ENCODE assay signal across 1 cellular context in the genomic region with DNA sequence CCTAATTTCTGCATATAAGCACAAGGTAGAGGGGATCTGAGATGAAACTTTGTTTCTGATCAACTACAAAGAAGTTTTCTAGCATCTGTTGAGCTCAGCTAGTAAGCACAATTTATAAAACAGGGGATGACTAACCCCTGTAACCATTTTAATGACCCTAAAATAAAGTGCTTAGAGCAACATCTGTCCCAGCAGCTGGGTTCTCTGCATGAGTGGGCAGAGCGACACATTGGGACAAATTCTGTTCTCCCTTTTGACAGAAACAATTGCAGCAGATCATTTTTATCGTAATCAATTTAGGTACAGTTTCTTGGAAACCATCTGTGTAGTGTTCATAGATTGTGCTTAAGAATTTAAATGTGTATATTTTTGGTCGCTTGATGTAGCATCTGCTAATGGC.
TF ChIP-seq lines count a peak whose summit lies in the region.

No MANE protein-coding gene starts in this region.

TF ChIP-seq in GM12878, 131 proteins besides CTCF, POLR2A, EP300 and RAD21 (continued from another document):
- TF ChIP-seq SP1 (IDR thresholded peaks at IDR 0.05; ENCODE audit: low read depth, low read length) (no peak), CHD2 (IDR thresholded peaks at IDR 0.05; ENCODE audit: borderline replicate concordance, low read depth, low read length) (no peak), POU2F2 (IDR thresholded peaks at IDR 0.05; ENCODE audit: borderline replicate concordance, low read depth, low read length) (no peak), RBBP5 (conservative IDR thresholded peaks at IDR 0.05) (no peak), MTA3 (IDR thresholded peaks at IDR 0.05; ENCODE audit: borderline replicate concordance, low read length) (no peak), NR2C2 (IDR thresholded peaks at IDR 0.05; ENCODE audit: borderline replicate concordance, control insufficient read depth, insufficient read length, low read depth) (no peak)
- TF ChIP-seq, protein P1, sequence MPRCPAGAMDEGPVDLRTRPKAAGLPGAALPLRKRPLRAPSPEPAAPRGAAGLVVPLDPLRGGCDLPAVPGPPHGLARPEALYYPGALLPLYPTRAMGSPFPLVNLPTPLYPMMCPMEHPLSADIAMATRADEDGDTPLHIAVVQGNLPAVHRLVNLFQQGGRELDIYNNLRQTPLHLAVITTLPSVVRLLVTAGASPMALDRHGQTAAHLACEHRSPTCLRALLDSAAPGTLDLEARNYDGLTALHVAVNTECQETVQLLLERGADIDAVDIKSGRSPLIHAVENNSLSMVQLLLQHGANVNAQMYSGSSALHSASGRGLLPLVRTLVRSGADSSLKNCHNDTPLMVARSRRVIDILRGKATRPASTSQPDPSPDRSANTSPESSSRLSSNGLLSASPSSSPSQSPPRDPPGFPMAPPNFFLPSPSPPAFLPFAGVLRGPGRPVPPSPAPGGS (IDR thresholded peaks at IDR 0.05; ENCODE audit: borderline replicate concordance, insufficient read depth, low read depth, low read length, poor library complexity, severe bottlenecking), result no peak
- TF ChIP-seq, protein P2, sequence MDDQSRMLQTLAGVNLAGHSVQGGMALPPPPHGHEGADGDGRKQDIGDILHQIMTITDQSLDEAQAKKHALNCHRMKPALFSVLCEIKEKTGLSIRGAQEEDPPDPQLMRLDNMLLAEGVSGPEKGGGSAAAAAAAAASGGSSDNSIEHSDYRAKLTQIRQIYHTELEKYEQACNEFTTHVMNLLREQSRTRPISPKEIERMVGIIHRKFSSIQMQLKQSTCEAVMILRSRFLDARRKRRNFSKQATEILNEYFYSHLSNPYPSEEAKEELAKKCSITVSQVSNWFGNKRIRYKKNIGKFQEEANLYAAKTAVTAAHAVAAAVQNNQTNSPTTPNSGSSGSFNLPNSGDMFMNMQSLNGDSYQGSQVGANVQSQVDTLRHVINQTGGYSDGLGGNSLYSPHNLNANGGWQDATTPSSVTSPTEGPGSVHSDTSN (IDR thresholded peaks at IDR 0.05; ENCODE audit: insufficient replicate concordance, low read depth, low read length), result no peak
